12 cellular contexts compared by ENCODE assay signal in the genomic region with DNA sequence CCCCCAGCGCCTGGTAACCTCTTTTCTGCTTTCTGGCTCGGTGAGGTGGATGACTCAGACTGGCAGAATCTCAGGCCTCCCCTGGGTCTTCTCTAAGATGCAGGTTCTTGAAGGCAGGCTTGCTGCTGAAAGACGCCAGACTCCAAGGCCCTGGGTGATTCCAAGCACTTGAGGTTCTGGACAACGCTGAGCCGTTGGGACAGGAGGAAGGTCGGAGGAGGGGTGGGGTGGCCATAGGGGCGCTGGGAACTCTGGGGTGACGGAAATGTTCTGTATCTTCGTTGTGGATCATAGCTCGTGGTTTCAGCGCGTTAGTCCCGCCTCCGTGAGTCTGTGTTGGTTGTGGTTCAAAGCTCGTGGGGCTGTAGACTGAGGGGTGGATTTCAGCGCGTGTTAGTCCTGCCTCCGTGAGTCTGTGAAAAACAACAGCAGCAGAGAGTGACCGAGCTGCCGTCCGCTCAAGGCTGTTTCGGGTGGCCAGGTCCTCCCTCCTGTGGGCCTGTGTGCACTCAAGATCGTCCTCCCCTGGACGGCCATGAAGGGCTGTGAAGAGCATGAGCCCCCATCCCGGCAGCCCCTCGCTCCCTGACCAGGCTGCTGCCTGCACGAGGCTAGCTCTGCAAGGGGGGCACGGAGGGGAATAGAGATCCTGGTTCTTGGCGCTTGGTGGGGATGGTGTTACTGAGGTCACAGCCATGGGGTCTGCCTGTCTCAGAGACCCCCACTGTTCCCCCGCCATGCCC. TPM values are rescaled to one million over a fixed set of nuclear protein-coding genes. Genes with fewer than 3 reads are reported as not detected.
DNase-seq lines count a peak whose midpoint lies in the region; ATAC-seq and TF ChIP-seq lines count a peak whose summit lies in the region.
"Had no signal": no experiment of that assay in that cellular context is flagged by ENCODE, and none has a peak within 500 bp of the region (broad histone marks: within the 10 kb centered on the region; RNA-seq: fewer than 3 reads in every experiment).

No MANE protein-coding gene starts in this region.

- peaks cover 20% of the 10 kb centered on the region for H3K9me3 Mint-ChIP-seq in T-helper 1 cell treated with Interleukin-12 subunit alpha and Interleukin-12 subunit beta and Interleukin-4 antibody, amounts not matched to agents 30 μg/mL and 1 μg/mL, for 36 hours

- ATAC-seq in HG02938 (IDR thresholded peaks at IDR 0.05; ENCODE audit: unreplicated experiment) (no peak), GM21381 (IDR thresholded peaks at IDR 0.05; ENCODE audit: unreplicated experiment) (no peak)
- ATAC-seq: left lung had no signal

- H3K27ac Mint-ChIP-seq in T-helper 1 cell treated with Interleukin-12 subunit alpha and Interleukin-12 subunit beta and Interleukin-4 antibody, amounts not matched to agents 30 μg/mL and 1 μg/mL, for 36 hours: peak overlapping the region; percentile 12

- H3K27me3 ChIP-seq in stomach smooth muscle (ENCODE audit: control insufficient read depth in 1 of 2, insufficient read depth in 2 of 2, low read length in 2 of 2): peaks cover 0 to 4% of the 10 kb centered on the region in 2 donors
- H3K27me3 ChIP-seq: right lobe of liver had no signal

- H3K9me3 ChIP-seq in stomach smooth muscle (ENCODE audit: control insufficient read depth in 2 of 2, low read length in 2 of 2): peaks cover 0 to 6% of the 10 kb centered on the region in 2 donors
- H3K9me3 ChIP-seq: right lobe of liver had no signal

- TF ChIP-seq CTCF in foreskin fibroblast (IDR thresholded peaks at IDR 0.05; ENCODE audit: low read depth, low read length): no peak

- H3K4me1 ChIP-seq in stomach smooth muscle (ENCODE audit: control insufficient read depth, insufficient read depth, low read length): peaks cover 39% of the 10 kb centered on the region
- H3K4me1 ChIP-seq: right lobe of liver had no signal

- no peak overlapping the region for H3K9ac ChIP-seq in stomach smooth muscle (ENCODE audit: low read length in 2 of 2)

- peak overlapping the region; percentile 11 for H3K4me3 Mint-ChIP-seq in T-helper 1 cell treated with Interleukin-12 subunit alpha and Interleukin-12 subunit beta and Interleukin-4 antibody, amounts not matched to agents 30 μg/mL and 1 μg/mL, for 36 hours

- H3K36me3 Mint-ChIP-seq in T-helper 1 cell treated with Interleukin-12 subunit alpha and Interleukin-12 subunit beta and Interleukin-4 antibody, amounts not matched to agents 30 μg/mL and 1 μg/mL, for 36 hours (ENCODE audit: low read depth): peaks cover 4% of the 10 kb centered on the region

- peak overlapping the region; percentile 24 for H3K27ac ChIP-seq in stomach smooth muscle (ENCODE audit: low read length)
- H3K27ac ChIP-seq: left lung, right lobe of liver had no signal

- H3K4me3 ChIP-seq in foreskin fibroblast (ENCODE audit: low read depth in 1 of 2, low read length in 2 of 2): no peak overlapping the region
- H3K4me3 ChIP-seq in stomach smooth muscle (ENCODE audit: low read length in 2 of 2): no peak overlapping the region
- H3K4me3 ChIP-seq: left lung, right lobe of liver had no signal

- DNase-seq in T-helper 1 cell (no peak), activated T-cell treated with anti-CD3 and anti-CD28 coated beads for 4 hours (peak; percentile 34), foreskin fibroblast (peak; percentile 12 to 49), ureter (ENCODE audit: low spot score) (no peak)
- DNase-seq: 8988T had no signal

- H3K27me3 Mint-ChIP-seq in T-helper 1 cell treated with Interleukin-12 subunit alpha and Interleukin-12 subunit beta and Interleukin-4 antibody, amounts not matched to agents 30 μg/mL and 1 μg/mL, for 36 hours (ENCODE audit: low read depth): peaks cover 66% of the 10 kb centered on the region

- peaks cover 11% of the 10 kb centered on the region for H3K4me1 Mint-ChIP-seq in T-helper 1 cell treated with Interleukin-12 subunit alpha and Interleukin-12 subunit beta and Interleukin-4 antibody, amounts not matched to agents 30 μg/mL and 1 μg/mL, for 36 hours (ENCODE audit: low read depth)

- no peaks in the 10 kb centered on the region for H3K36me3 ChIP-seq in stomach smooth muscle (ENCODE audit: control insufficient read depth in 2 of 2, insufficient read depth in 2 of 2, low read length in 2 of 2)
- H3K36me3 ChIP-seq: left lung, right lobe of liver had no signal

RNA-seq across cellular contexts. Expression of a gene that starts 7.7 kb away (rescaled TPM):
- total RNA-seq in ureter: not detected
- total RNA-seq: epithelial cell of proximal tubule had no signal

Comparison
In these comparisons a context has a peak if more than half of its experiments do, and no peak if none do; other contexts are left out.
1. DNase-seq: peak in activated T-cell treated with anti-CD3 and anti-CD28 coated beads for 4 hours (single experiment) and foreskin fibroblast (2 of 2); none in T-helper 1 cell (0 of 5) and ureter (single experiment).